Comparison of ENCODE assay signal across 18 cellular contexts in the genomic region with DNA sequence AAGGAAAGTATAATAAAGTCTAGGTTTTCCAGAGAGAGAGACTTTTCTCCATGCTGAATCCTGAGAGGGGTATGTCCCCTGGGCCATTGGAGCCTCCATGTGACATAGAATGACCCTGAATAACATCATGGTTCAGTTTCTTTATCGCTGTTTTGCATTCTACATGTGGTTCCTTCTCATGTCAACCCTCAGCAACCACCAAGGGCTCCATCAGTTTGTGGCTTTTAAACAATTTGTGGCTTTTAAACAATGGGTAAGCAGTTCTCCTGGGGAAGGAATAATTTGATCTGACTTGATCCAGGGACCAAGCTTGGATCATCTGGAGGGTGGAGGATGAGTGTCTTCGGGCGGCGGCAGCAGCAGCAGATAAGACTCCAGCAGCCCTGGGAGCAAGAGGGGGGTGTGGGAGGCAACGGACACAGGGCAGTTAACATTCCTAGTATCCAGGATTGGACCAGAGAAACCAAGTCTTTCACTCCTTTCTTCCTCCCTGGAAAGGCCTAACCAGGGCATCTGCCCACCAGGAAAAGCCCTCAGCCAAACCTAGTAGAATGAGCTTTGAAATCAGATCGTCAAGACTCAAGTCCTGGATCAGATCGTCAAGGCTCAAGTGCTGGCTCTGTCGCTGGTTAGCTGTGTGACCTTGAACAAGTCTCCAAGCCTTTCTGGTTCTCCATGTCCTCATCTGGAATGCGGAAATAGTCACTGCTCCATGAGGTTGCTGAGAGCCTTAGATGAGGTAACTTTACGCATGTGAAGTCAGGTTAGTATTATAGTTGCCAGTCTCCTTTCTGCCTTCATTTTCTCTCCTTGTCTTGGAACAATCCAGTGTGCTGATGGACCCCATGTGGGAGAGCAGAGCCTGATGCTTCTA. TPM values are rescaled to one million over a fixed set of nuclear protein-coding genes. Genes with fewer than 3 reads are reported as not detected.
DNase-seq lines count a peak whose midpoint lies in the region; ATAC-seq and TF ChIP-seq lines count a peak whose summit lies in the region.
"Had no signal": no experiment of that assay in that cellular context is flagged by ENCODE, and none has a peak within 500 bp of the region (broad histone marks: within the 10 kb centered on the region; RNA-seq: fewer than 3 reads in every experiment).

No MANE protein-coding gene starts in this region.

- peak; percentile 68 for DNase-seq in NCI-H2107 treated with DMSO at 0.1 percent for 48 hours (lab: John Stamatoyannopoulos, UW; ENCODE audit: unreplicated experiment)
- no peak for DNase-seq in NCI-H2107 (lab: John Stamatoyannopoulos, UW)
- no peak for DNase-seq in mucosa of descending colon
- DNase-seq in spleen: peak; percentile 30
- no peak for DNase-seq in right atrium auricular region (ENCODE audit: low spot score)
- no peak for DNase-seq in Right ventricle myocardium superior
- DNase-seq in activated naive CD4-positive, alpha-beta T cell (lab: John Stamatoyannopoulos, UW): no peak
- DNase-seq: 8988T, Caco-2, GF-D8, HFFc6, NCI-H1417, NCI-H187, NCI-H226, NCI-H524, PC-3 had no signal

- no peaks in the 10 kb centered on the region for H3K36me3 ChIP-seq in mucosa of descending colon (ENCODE audit: low read depth)
- no peaks in the 10 kb centered on the region for H3K36me3 ChIP-seq in spleen
- no peaks in the 10 kb centered on the region for H3K36me3 ChIP-seq in right atrium auricular region

- H3K27me3 ChIP-seq in spleen (replicated peaks in 1 of 7) (no peaks in the 10 kb centered on the region), right atrium auricular region (no peaks in the 10 kb centered on the region)

- intact Hi-C loops in mucosa of descending colon (cut with DNase I, micrococcal nuclease): no loop called here
- intact Hi-C loops in spleen (cut with DNase I; ENCODE audit: low total_unique reads): no loop called here
- intact Hi-C loops in Right ventricle myocardium superior (cut with DNase I): no loop called here

- peak overlapping the region; percentile 87; the same call in 1 of the 2 replicates for H3K27ac ChIP-seq in VCaP
- H3K27ac ChIP-seq in spleen: no peak overlapping the region
- no peak overlapping the region for H3K27ac ChIP-seq in right atrium auricular region
- H3K27ac ChIP-seq: RWPE1 had no signal

- H3K4me1 ChIP-seq in mucosa of descending colon (ENCODE audit: low read depth) (peaks cover 7% of the 10 kb centered on the region), spleen (peaks cover 0 to 2% (median 0%) of the 10 kb centered on the region in 6 donors), right atrium auricular region (no peaks in the 10 kb centered on the region)

- TF ChIP-seq CTCF in VCaP (conservative IDR thresholded peaks at IDR 0.05) (no peak), mucosa of descending colon (IDR thresholded peaks at IDR 0.05) (no peak), spleen (IDR thresholded peaks at IDR 0.05 in 8 of 11, conservative IDR thresholded peaks at IDR 0.05 in 3 of 11) (no peak), right atrium auricular region (IDR thresholded peaks at IDR 0.05) (no peak)

- ATAC-seq in mucosa of descending colon: peak; percentile 73
- no peak for ATAC-seq in Right ventricle myocardium superior (ENCODE audit: poor library complexity)
- ATAC-seq: PC-3 had no signal

- no peak for TF ChIP-seq POLR2A in spleen (IDR thresholded peaks at IDR 0.05)

- H3K4me3 ChIP-seq in mucosa of descending colon (no peak overlapping the region), spleen (no peak overlapping the region), right atrium auricular region (no peak overlapping the region)

- H3K9me3 ChIP-seq in mucosa of descending colon (no peaks in the 10 kb centered on the region), spleen (no peaks in the 10 kb centered on the region), right atrium auricular region (no peaks in the 10 kb centered on the region)
- H3K9me3 ChIP-seq: Caco-2 had no signal

- WGBS in spleen, 5 donors: 75 to 88% (median 87%) methylated on average over 10 of the region's 10 CpGs

RNA-seq across cellular contexts. Expression of a gene that starts 27.8 kb away (rescaled TPM):
- total RNA-seq in mucosa of descending colon (1 to 10 TPM; 1.7 to 4.4 (median 3.5) TPM), spleen (10 to 100 TPM; 13.9 to 30.7 (median 21.5) TPM), right atrium auricular region (10 to 100 TPM; 23.6 to 32.4 TPM), Right ventricle myocardium superior (25.0 TPM)
- polyA plus RNA-seq in spleen: 1 to 10 TPM; 1.3 to 5.2 (median 2.1) TPM

Comparison
In these comparisons a context has a peak if more than half of its experiments do, and no peak if none do; other contexts are left out.
1. DNase-seq: peak in NCI-H2107 treated with DMSO at 0.1 percent for 48 hours (single experiment) and spleen (single experiment); none in NCI-H2107 (single experiment), mucosa of descending colon (0 of 3), right atrium auricular region (single experiment), Right ventricle myocardium superior (single experiment) and activated naive CD4-positive, alpha-beta T cell (0 of 4).